ENCODE assay signal across 12 cellular contexts in the genomic region with DNA sequence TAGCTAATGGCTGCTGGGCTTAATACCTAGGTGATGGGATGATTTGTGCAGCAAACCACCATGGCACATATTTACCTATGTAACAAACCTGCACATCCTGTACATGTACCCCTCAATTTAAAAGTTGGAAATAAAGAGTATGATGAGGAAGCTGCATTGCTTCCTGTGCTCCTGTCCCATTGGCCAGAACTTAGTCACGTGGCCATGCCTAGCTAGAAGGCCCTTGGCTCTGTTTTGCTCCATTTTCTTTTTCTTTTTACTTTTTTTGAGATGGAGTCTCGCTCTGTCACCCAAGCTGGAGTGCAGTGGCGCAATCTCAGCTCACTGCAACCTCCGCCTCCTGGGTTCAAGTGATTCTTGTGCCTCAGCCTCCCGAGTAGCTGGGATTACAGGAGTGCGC. TPM values are rescaled to one million over a fixed set of nuclear protein-coding genes. Genes with fewer than 3 reads are reported as not detected.
"Had no signal": no experiment of that assay in that cellular context is flagged by ENCODE, and none has a peak within 500 bp of the region (broad histone marks: within the 10 kb centered on the region; RNA-seq: fewer than 3 reads in every experiment).

No MANE protein-coding gene starts in this region.

RNA-seq across cellular contexts. Expression of gene PYY, which starts 7.6 kb away (rescaled TPM):
- total RNA-seq: OCI-LY7, PC-3, PC-9, Right ventricle myocardium inferior, Right ventricle myocardium superior, RPMI7951, SJCRH30, SJSA1, SK-MEL-5, T-cell had no signal

RNA-seq across cellular contexts. Expression of gene PPY, which starts 19.0 kb away (rescaled TPM):
- total RNA-seq: OCI-LY7, PC-3, PC-9, Peyer's patch, Right ventricle myocardium inferior, Right ventricle myocardium superior, RPMI7951, SJCRH30, SJSA1, SK-MEL-5, T-cell had no signal
- polyA plus RNA-seq: SK-N-SH had no signal
